In the genomic region with DNA sequence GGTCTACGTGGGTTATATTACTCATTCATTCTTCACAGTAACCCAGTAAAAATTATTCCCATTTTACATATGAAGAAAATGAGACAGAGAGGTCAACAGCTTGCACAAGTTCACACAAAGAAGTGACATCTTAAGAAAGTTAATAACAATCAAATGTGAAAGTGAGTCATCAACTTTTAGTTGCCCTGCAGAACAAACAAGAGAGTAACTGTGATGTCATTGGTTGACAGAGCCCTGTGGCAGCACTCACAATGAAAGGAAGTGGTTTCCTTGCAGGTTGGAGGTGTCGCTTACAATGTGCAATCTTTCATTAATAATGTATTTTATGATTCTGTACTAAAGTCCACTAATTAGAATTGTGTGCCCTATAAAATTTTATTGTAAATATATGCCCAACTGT, we compare ENCODE assay signal across 11 cellular contexts.
DNase-seq lines count a peak whose midpoint lies in the region; ATAC-seq, FAIRE-seq and TF ChIP-seq lines count a peak whose summit lies in the region.
"Had no signal": no experiment of that assay in that cellular context is flagged by ENCODE, and none has a peak within 500 bp of the region (broad histone marks: within the 10 kb centered on the region; RNA-seq: fewer than 3 reads in every experiment).

No MANE protein-coding gene starts in this region.

- no peaks in the 10 kb centered on the region for H3K27me3 ChIP-seq in left ventricle myocardium inferior (ENCODE audit: low read depth)
- H3K27me3 ChIP-seq in small intestine (ENCODE audit: control insufficient read depth in 2 of 2, insufficient read depth in 2 of 2, low read length in 2 of 2), result no peaks in the 10 kb centered on the region
- H3K27me3 ChIP-seq in suprapubic skin, result no peaks in the 10 kb centered on the region
- H3K27me3 ChIP-seq: neural progenitor cell had no signal

- no peaks in the 10 kb centered on the region for H3K36me3 Mint-ChIP-seq in T-helper 2 cell treated with Interferon-gamma antibody and Interleukin-4, amounts not matched to agents 5 μg/mL and 100 μg/mL, for 36 hours (ENCODE audit: low read depth)
- H3K36me3 Mint-ChIP-seq: neural progenitor cell had no signal

- peak overlapping the region; percentile 47 for H3K4me3 Mint-ChIP-seq in T-helper 2 cell treated with Interferon-gamma antibody and Interleukin-4, amounts not matched to agents 5 μg/mL and 100 μg/mL, for 36 hours
- H3K4me3 Mint-ChIP-seq: B cell, neural progenitor cell had no signal

- H3K9me3 ChIP-seq in left ventricle myocardium inferior (replicated peaks) (peaks cover 2% of the 10 kb centered on the region), small intestine (ENCODE audit: control insufficient read depth, low read depth) (no peaks in the 10 kb centered on the region), suprapubic skin (no peaks in the 10 kb centered on the region)

- H3K9me3 Mint-ChIP-seq in T-helper 2 cell treated with Interferon-gamma antibody and Interleukin-4, amounts not matched to agents 5 μg/mL and 100 μg/mL, for 36 hours, result peaks cover 5% of the 10 kb centered on the region
- H3K9me3 Mint-ChIP-seq: neural progenitor cell had no signal

- TF ChIP-seq CTCF in left ventricle myocardium inferior (IDR thresholded peaks at IDR 0.05; ENCODE audit: borderline replicate concordance) (no peak), suprapubic skin (IDR thresholded peaks at IDR 0.05) (no peak)

- H3K27ac ChIP-seq in left ventricle myocardium inferior (replicated peaks) (peak overlapping the region; percentile 36), small intestine (ENCODE audit: low read depth in 1 of 2, low read length in 1 of 2) (no peak overlapping the region), suprapubic skin (no peak overlapping the region)
- H3K27ac ChIP-seq: neural progenitor cell had no signal

- TF ChIP-seq EP300 in suprapubic skin (IDR thresholded peaks at IDR 0.05), result no peak

- no peak overlapping the region for H3K4me3 ChIP-seq in left ventricle myocardium inferior
- H3K4me3 ChIP-seq in small intestine (ENCODE audit: low read depth in 1 of 2, low read length in 2 of 2), result no peak overlapping the region
- no peak overlapping the region for H3K4me3 ChIP-seq in suprapubic skin
- H3K4me3 ChIP-seq: neural progenitor cell had no signal

- intact Hi-C loops in left ventricle myocardium inferior (cut with micrococcal nuclease) (no loop called here), Right ventricle myocardium superior (cut with DNase I) (no loop called here)

- H3K4me1 ChIP-seq in left ventricle myocardium inferior, result peaks cover 42% of the 10 kb centered on the region
- no peaks in the 10 kb centered on the region for H3K4me1 ChIP-seq in small intestine (ENCODE audit: control insufficient read depth in 2 of 2, insufficient read depth in 1 of 2, low read depth in 1 of 2, low read length in 1 of 2)
- H3K4me1 ChIP-seq in suprapubic skin, result no peaks in the 10 kb centered on the region
- H3K4me1 ChIP-seq: neural progenitor cell had no signal

- TF ChIP-seq POLR2A in suprapubic skin (IDR thresholded peaks at IDR 0.05), result no peak

- H3K27ac Mint-ChIP-seq in T-helper 2 cell treated with Interferon-gamma antibody and Interleukin-4, amounts not matched to agents 5 μg/mL and 100 μg/mL, for 36 hours, result peak overlapping the region; percentile 80
- H3K27ac Mint-ChIP-seq: B cell, neural progenitor cell had no signal

- H3K4me1 Mint-ChIP-seq in T-helper 2 cell treated with Interferon-gamma antibody and Interleukin-4, amounts not matched to agents 5 μg/mL and 100 μg/mL, for 36 hours (ENCODE audit: low read depth), result peaks cover 10% of the 10 kb centered on the region
- H3K4me1 Mint-ChIP-seq: B cell, neural progenitor cell had no signal

- no peak for DNase-seq in left ventricle myocardium inferior
- no peak for DNase-seq in Right ventricle myocardium superior
- DNase-seq in T-helper 2 cell treated with Interferon-gamma antibody and Interleukin-4, amounts not matched to agents 5 μg/mL and 100 μg/mL, for 36 hours (ENCODE audit: low spot score), result peak; percentile 25
- DNase-seq in small intestine, result peak; percentile 84
- DNase-seq in GDM1 (lab: John Stamatoyannopoulos, UW), result no peak
- no peak for DNase-seq in suprapubic skin (ENCODE audit: low spot score in 2 of 2)
- DNase-seq in DMS 273 treated with DMSO at 0.1 percent for 48 hours (lab: John Stamatoyannopoulos, UW), result no peak
- DNase-seq: stimulated activated CD4-positive, alpha-beta T cell treated with anti-CD3 and anti-CD28 coated beads, Interleukin-2, amount 100 ng/mL, for 24 hours had no signal

- ATAC-seq in Right ventricle myocardium superior (ENCODE audit: poor library complexity), result no peak
- peak; percentile 77 for ATAC-seq in HG02610 (IDR thresholded peaks at IDR 0.05; ENCODE audit: unreplicated experiment)

- H3K36me3 ChIP-seq in left ventricle myocardium inferior (peaks cover 6% of the 10 kb centered on the region), small intestine (ENCODE audit: control insufficient read depth in 2 of 2, insufficient read depth in 2 of 2, low read length in 2 of 2) (no peaks in the 10 kb centered on the region), suprapubic skin (no peaks in the 10 kb centered on the region)
- H3K36me3 ChIP-seq: neural progenitor cell had no signal

- no peak for FAIRE-seq in small intestine (lab: Jason Lieb, UNC)

- no peaks in the 10 kb centered on the region for H3K27me3 Mint-ChIP-seq in T-helper 2 cell treated with Interferon-gamma antibody and Interleukin-4, amounts not matched to agents 5 μg/mL and 100 μg/mL, for 36 hours (ENCODE audit: low read depth)
- H3K27me3 Mint-ChIP-seq: B cell had no signal

- 29 to 49% (median 46%) methylated on average over 2 of the region's 2 CpGs for WGBS in small intestine, 3 donors
- WGBS in suprapubic skin, result 67% methylated on average over 2 of the region's 2 CpGs

Comparison
In these comparisons a context has a peak if more than half of its experiments do, and no peak if none do; other contexts are left out.
1. DNase-seq: peak in T-helper 2 cell treated with Interferon-gamma antibody and Interleukin-4, amounts not matched to agents 5 μg/mL and 100 μg/mL, for 36 hours (single experiment) and small intestine (single experiment); none in left ventricle myocardium inferior (single experiment), Right ventricle myocardium superior (single experiment), GDM1 (single experiment), suprapubic skin (0 of 2) and DMS 273 treated with DMSO at 0.1 percent for 48 hours (single experiment).